In genomic region chr21:44552136-44552535, GRCh38 we compare ENCODE assay signal across 16 cellular contexts. TPM values are rescaled to one million over a fixed set of nuclear protein-coding genes. Genes with fewer than 3 reads are reported as not detected.
DNase-seq lines count a peak whose midpoint lies in the region; TF ChIP-seq lines count a peak whose summit lies in the region.
"Had no signal": no experiment of that assay in that cellular context is flagged by ENCODE, and none has a peak within 500 bp of the region (broad histone marks: within the 10 kb centered on the region; RNA-seq: fewer than 3 reads in every experiment).

No MANE protein-coding gene starts in this region.

- 77 to 95% methylated on average over 4 to 6 of the region's 6 CpGs for WGBS in endodermal cell (ENCODE audit: insufficient coverage in 1 of 2, insufficient read length in 1 of 2), 2 experiments
- WGBS in neuronal stem cell (ENCODE audit: extremely low coverage in 2 of 2, insufficient read length in 2 of 2, insufficient replicate concordance in 1 of 2), 2 donors = no CpG with 5 or more reads among the region's 6 CpGs
- 60 to 89% methylated on average over 1 to 4 of the region's 6 CpGs for WGBS in esophagus squamous epithelium, 2 donors

- DNase-seq in HEK293T (ENCODE audit: extremely low spot score) (peak; percentile 5), endodermal cell (peak; percentile 39), neuronal stem cell (ENCODE audit: low spot score) (no peak), tibial artery (peak; percentile 14 to 53), GM13976 (ENCODE audit: low spot score) (no peak), esophagus squamous epithelium (lab: John Stamatoyannopoulos, UW) (no peak), NCI-H446 treated with DMSO at 0.1 percent for 48 hours (lab: John Stamatoyannopoulos, UW) (no peak)
- DNase-seq: CD4-positive, alpha-beta T cell; KBM-7; NCI-H1417 treated with DMSO at 0.1 percent for 48 hours; NCI-H2029; NCI-H2171; NCI-H446; NCI-H748 treated with DMSO at 0.1 percent for 48 hours; SJCRH30 had no signal

- peak overlapping the region; percentile 9 for H2BK120ac ChIP-seq in neuronal stem cell (ENCODE audit: low read depth, low read length)

- no peak overlapping the region for H4K8ac ChIP-seq in neuronal stem cell (ENCODE audit: low read depth, low read length)

- peak overlapping the region; percentile 95 for H2AK5ac ChIP-seq in neuronal stem cell (ENCODE audit: low read depth, low read length)

- H3K9me3 ChIP-seq in endodermal cell (ENCODE audit: control insufficient read depth, low read length) = no peaks in the 10 kb centered on the region
- H3K9me3 ChIP-seq in neuronal stem cell (replicated peaks in 1 of 2; ENCODE audit: control insufficient read depth in 2 of 2, insufficient read depth in 1 of 2, low read depth in 1 of 2, low read length in 2 of 2) = peaks cover 0 to 3% of the 10 kb centered on the region in 2 donors
- H3K9me3 ChIP-seq in tibial artery = peaks cover 0 to 7% (median 3%) of the 10 kb centered on the region in 3 donors
- no peaks in the 10 kb centered on the region for H3K9me3 ChIP-seq in esophagus squamous epithelium
- H3K9me3 ChIP-seq: SJCRH30 had no signal

- peak overlapping the region; percentile 5 for H2BK15ac ChIP-seq in neuronal stem cell (ENCODE audit: low read length)

- no peak overlapping the region for H3K23ac ChIP-seq in neuronal stem cell (ENCODE audit: low read depth, low read length, poor library complexity)

- H3K27me3 ChIP-seq in endodermal cell (ENCODE audit: control insufficient read depth, insufficient read depth, low read length, poor library complexity, severe bottlenecking) = no peaks in the 10 kb centered on the region
- no peaks in the 10 kb centered on the region for H3K27me3 ChIP-seq in neuronal stem cell (ENCODE audit: control insufficient read depth in 3 of 3, insufficient read depth in 3 of 3, low read depth in 1 of 3, low read length in 3 of 3)
- H3K27me3 ChIP-seq in tibial artery = peaks cover 0 to 53% of the 10 kb centered on the region in 2 donors
- H3K27me3 ChIP-seq in esophagus squamous epithelium = peaks cover 0 to 69% (median 0%) of the 10 kb centered on the region in 4 donors

- no peak overlapping the region for H3K4me2 ChIP-seq in neuronal stem cell (ENCODE audit: insufficient read depth, low read length, poor library complexity, severe bottlenecking)

- no peak overlapping the region for H3K27ac ChIP-seq in endodermal cell (ENCODE audit: low read depth, low read length)
- no peak overlapping the region for H3K27ac ChIP-seq in neuronal stem cell (replicated peaks; ENCODE audit: low read length)
- no peak overlapping the region for H3K27ac ChIP-seq in tibial artery
- H3K27ac ChIP-seq in esophagus squamous epithelium = no peak overlapping the region
- H3K27ac ChIP-seq: RWPE1, SJCRH30 had no signal

- H3K14ac ChIP-seq in neuronal stem cell (ENCODE audit: low read length) = peak overlapping the region; percentile 78

- H3K36me3 Mint-ChIP-seq in endodermal cell (ENCODE audit: low read depth) = no peaks in the 10 kb centered on the region

- TF ChIP-seq CTCF in endodermal cell (conservative IDR thresholded peaks at IDR 0.05) (no peak), tibial artery (IDR thresholded peaks at IDR 0.05) (no peak), GM13976 (IDR thresholded peaks at IDR 0.05; ENCODE audit: borderline replicate concordance, control extremely low read depth, extremely low read depth, insufficient read depth, missing control alignments) (no peak), esophagus squamous epithelium (IDR thresholded peaks at IDR 0.05) (no peak)

- H3K9ac ChIP-seq in endodermal cell (ENCODE audit: extremely low read depth, low read length, poor library complexity, severe bottlenecking) (no peak overlapping the region), neuronal stem cell (ENCODE audit: low read depth, low read length, poor library complexity) (no peak overlapping the region)

- H4K91ac ChIP-seq in neuronal stem cell (ENCODE audit: low read depth, low read length, poor library complexity) = peak overlapping the region; percentile 89

- peak overlapping the region; percentile 27 for H2BK5ac ChIP-seq in neuronal stem cell (ENCODE audit: low read length)

- H3K4me1 ChIP-seq in endodermal cell (ENCODE audit: control insufficient read depth, insufficient read depth, low read length) = no peaks in the 10 kb centered on the region
- H3K4me1 ChIP-seq in neuronal stem cell (ENCODE audit: control insufficient read depth in 2 of 2, insufficient read depth in 1 of 2, low read depth in 1 of 2, low read length in 2 of 2) = peaks cover 21 to 22% of the 10 kb centered on the region in 2 donors
- H3K4me1 ChIP-seq in tibial artery = no peaks in the 10 kb centered on the region
- H3K4me1 ChIP-seq in esophagus squamous epithelium = peaks cover 0 to 35% (median 5%) of the 10 kb centered on the region in 3 donors
- H3K4me1 ChIP-seq: SJCRH30 had no signal

- in situ Hi-C loops in GM13976 (cut with MboI; ENCODE audit: low sequenced_read_pairs, unreplicated experiment) = no loop called here

- H3K9me3 Mint-ChIP-seq in endodermal cell = no peaks in the 10 kb centered on the region

- H3K36me3 ChIP-seq in endodermal cell (ENCODE audit: control insufficient read depth, insufficient read depth, low read length) = no peaks in the 10 kb centered on the region
- no peaks in the 10 kb centered on the region for H3K36me3 ChIP-seq in neuronal stem cell (replicated peaks in 1 of 2; ENCODE audit: control insufficient read depth in 2 of 2, insufficient read depth in 2 of 2, low read length in 2 of 2)
- no peaks in the 10 kb centered on the region for H3K36me3 ChIP-seq in tibial artery
- H3K36me3 ChIP-seq in esophagus squamous epithelium = no peaks in the 10 kb centered on the region
- H3K36me3 ChIP-seq: SJCRH30 had no signal

- H3K27ac Mint-ChIP-seq in endodermal cell = no peak overlapping the region
- H3K27ac Mint-ChIP-seq: CD4-positive, alpha-beta T cell had no signal

- peak overlapping the region; percentile 92 for H3K18ac ChIP-seq in neuronal stem cell (ENCODE audit: low read length)

- no peaks in the 10 kb centered on the region for H3K79me1 ChIP-seq in neuronal stem cell (ENCODE audit: low read depth, low read length)

- H3K4me3 ChIP-seq in endodermal cell (ENCODE audit: low read length) = no peak overlapping the region
- no peak overlapping the region for H3K4me3 ChIP-seq in neuronal stem cell (ENCODE audit: low read length in 2 of 2)
- H3K4me3 ChIP-seq in tibial artery = no peak overlapping the region
- no peak overlapping the region for H3K4me3 ChIP-seq in esophagus squamous epithelium
- H3K4me3 ChIP-seq: SJCRH30 had no signal

- peaks cover under 1% of the 10 kb centered on the region for H3K27me3 Mint-ChIP-seq in endodermal cell (ENCODE audit: insufficient read depth)
- H3K27me3 Mint-ChIP-seq: CD4-positive, alpha-beta T cell had no signal

- CTCF ChIA-PET in HEK293T (lab: Yijun Ruan, JAX) = no interaction called here

- TF ChIP-seq POLR2A in esophagus squamous epithelium (IDR thresholded peaks at IDR 0.05) = no peak

- peak overlapping the region; percentile 69 for H2AFZ ChIP-seq in neuronal stem cell (ENCODE audit: low read length)

- intact Hi-C loops in tibial artery (cut with DNase I; ENCODE audit: low total_unique reads) (no loop called here), esophagus squamous epithelium (cut with DNase I) (no loop called here)

- H3K4me3 Mint-ChIP-seq in endodermal cell = no peak overlapping the region
- H3K4me3 Mint-ChIP-seq: CD4-positive, alpha-beta T cell had no signal

- no peak overlapping the region for H3K4ac ChIP-seq in neuronal stem cell (ENCODE audit: low read length)

- peak overlapping the region; percentile 10 for H2BK12ac ChIP-seq in neuronal stem cell (ENCODE audit: low read length)

- POLR2A ChIA-PET in HEK293T (lab: Yijun Ruan, JAX) = no interaction called here

- H3K4me1 Mint-ChIP-seq in endodermal cell = peaks cover 14% of the 10 kb centered on the region

TF ChIP-seq in HEK293T, 16 proteins besides CTCF, POLR2A, EP300 and RAD21:
- TF ChIP-seq ZNF384 (IDR thresholded peaks at IDR 0.05) (no peak), HDGF (IDR thresholded peaks at IDR 0.05; ENCODE audit: borderline replicate concordance) (no peak), CTBP1 (IDR thresholded peaks at IDR 0.05; ENCODE audit: borderline replicate concordance) (no peak), NFRKB (IDR thresholded peaks at IDR 0.05) (no peak), BHLHE40 (IDR thresholded peaks at IDR 0.05; ENCODE audit: borderline replicate concordance) (no peak), ELF4 (IDR thresholded peaks at IDR 0.05) (no peak), LEF1 (IDR thresholded peaks at IDR 0.05; ENCODE audit: borderline replicate concordance) (no peak)
TF ChIP-seq in HEK293T: peak in this region for 0.

RNA-seq across cellular contexts. Expression of gene KRTAP10-2, which starts 0.8 kb away (rescaled TPM):
- total RNA-seq in endodermal cell = not detected
- not detected for polyA plus RNA-seq in endodermal cell (2013, experiment 1 of 2)
- polyA plus RNA-seq in endodermal cell (2013, experiment 2 of 2) = not detected
- polyA plus RNA-seq in neuronal stem cell (2013, experiment 1 of 2) = not detected
- not detected for polyA plus RNA-seq in neuronal stem cell (2013, experiment 2 of 2)
- not detected for total RNA-seq in esophagus squamous epithelium
- total RNA-seq: CD4-positive, alpha-beta T cell; SJCRH30 had no signal

RNA-seq across cellular contexts. Expression of gene KRTAP10-3, which starts 6.5 kb away (rescaled TPM):
- not detected for total RNA-seq in endodermal cell
- not detected for polyA plus RNA-seq in endodermal cell (2013, experiment 1 of 2)
- polyA plus RNA-seq in endodermal cell (2013, experiment 2 of 2) = not detected
- not detected for polyA plus RNA-seq in neuronal stem cell (2013, experiment 1 of 2)
- polyA plus RNA-seq in neuronal stem cell (2013, experiment 2 of 2) = not detected
- not detected for total RNA-seq in esophagus squamous epithelium
- total RNA-seq: CD4-positive, alpha-beta T cell; SJCRH30 had no signal

RNA-seq across cellular contexts. Expression of gene KRTAP10-1, which starts 12.1 kb away (rescaled TPM):
- not detected for total RNA-seq in endodermal cell
- not detected for polyA plus RNA-seq in endodermal cell (2013, experiment 1 of 2)
- not detected for polyA plus RNA-seq in endodermal cell (2013, experiment 2 of 2)
- not detected for polyA plus RNA-seq in neuronal stem cell (2013, experiment 1 of 2)
- not detected for polyA plus RNA-seq in neuronal stem cell (2013, experiment 2 of 2)
- total RNA-seq in esophagus squamous epithelium = not detected
- total RNA-seq: CD4-positive, alpha-beta T cell; SJCRH30 had no signal

RNA-seq across cellular contexts. Expression of gene KRTAP10-4, which starts 21.4 kb away (rescaled TPM):
- not detected for total RNA-seq in endodermal cell
- not detected for polyA plus RNA-seq in endodermal cell (2013, experiment 1 of 2)
- not detected for polyA plus RNA-seq in endodermal cell (2013, experiment 2 of 2)
- not detected for polyA plus RNA-seq in neuronal stem cell (2013, experiment 1 of 2)
- 0.01 TPM for polyA plus RNA-seq in neuronal stem cell (2013, experiment 2 of 2)
- total RNA-seq in esophagus squamous epithelium = not detected
- total RNA-seq: CD4-positive, alpha-beta T cell; SJCRH30 had no signal

RNA-seq across cellular contexts. Expression of gene KRTAP10-5, which starts 28.3 kb away (rescaled TPM):
- total RNA-seq in endodermal cell (not detected), esophagus squamous epithelium (not detected)
- polyA plus RNA-seq in endodermal cell (2013, experiment 1 of 2) = not detected
- polyA plus RNA-seq in endodermal cell (2013, experiment 2 of 2) = not detected
- not detected for polyA plus RNA-seq in neuronal stem cell (2013, experiment 1 of 2)
- not detected for polyA plus RNA-seq in neuronal stem cell (2013, experiment 2 of 2)
- total RNA-seq: CD4-positive, alpha-beta T cell; SJCRH30 had no signal

Comparison
In these comparisons a context has a peak if more than half of its experiments do, and no peak if none do; other contexts are left out.
1. DNase-seq: peak in HEK293T (single experiment), endodermal cell (single experiment) and tibial artery (2 of 2); none in neuronal stem cell (single experiment), GM13976 (single experiment), esophagus squamous epithelium (single experiment) and NCI-H446 treated with DMSO at 0.1 percent for 48 hours (single experiment).